Comparison of ENCODE assay signal across 18 cellular contexts in the genomic region with DNA sequence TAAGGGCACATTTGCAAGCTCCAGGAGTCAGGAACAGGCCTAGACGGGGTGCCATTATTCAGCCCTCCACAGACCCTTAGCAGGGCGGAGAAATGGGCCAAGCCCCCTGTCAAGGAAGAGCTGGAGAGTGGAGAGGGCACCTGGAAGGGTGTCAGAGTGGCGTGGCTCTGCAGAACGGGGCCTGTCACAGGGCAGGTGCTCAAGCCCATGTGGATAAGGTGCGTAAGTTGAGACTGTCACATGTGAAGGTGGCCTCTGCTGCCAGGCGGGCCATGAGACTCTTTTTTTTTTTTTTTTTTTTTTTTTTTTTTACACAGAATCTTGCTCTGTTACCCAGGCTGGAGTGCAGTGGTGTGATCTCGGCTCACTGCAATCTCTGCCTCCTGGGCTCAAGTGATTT. TPM values are rescaled to one million over a fixed set of nuclear protein-coding genes. Genes with fewer than 3 reads are reported as not detected.
A peak's percentile ranks its signal among the peaks of the same experiment; 100 is the strongest.
DNase-seq lines count a peak whose midpoint lies in the region; ATAC-seq and TF ChIP-seq lines count a peak whose summit lies in the region.
"Had no signal": no experiment of that assay in that cellular context is flagged by ENCODE, and none has a peak within 500 bp of the region (broad histone marks: within the 10 kb centered on the region; RNA-seq: fewer than 3 reads in every experiment).

No MANE protein-coding gene starts in this region.

- H3K9ac ChIP-seq in BLaER1 treated with 17β-estradiol and CSF1 and Interleukin-3, amounts not matched to agents 10 nM and 100 nM: no peak overlapping the region
- H3K9ac ChIP-seq in mesenchymal stem cell (ENCODE audit: low read length): no peak overlapping the region

- H3K27me3 Mint-ChIP-seq in CD14-positive monocyte (ENCODE audit: low read depth in 3 of 3): peaks cover 0 to 1% (median 0%) of the 10 kb centered on the region in 3 donors
- H3K27me3 Mint-ChIP-seq in glutamatergic neuron (ENCODE audit: unreplicated experiment): peaks cover 7% of the 10 kb centered on the region
- peaks cover 11% of the 10 kb centered on the region for H3K27me3 Mint-ChIP-seq in CD8-positive, alpha-beta T cell (ENCODE audit: low read depth)
- H3K27me3 Mint-ChIP-seq: CD4-positive, alpha-beta T cell had no signal

- peak overlapping the region in 8 of 11 experiments; percentile 49 to 92 (median 78); a peak in 13 of 22 replicates for H3K27ac ChIP-seq in BLaER1 treated with 17β-estradiol and CSF1 and Interleukin-3, amounts not matched to agents 10 nM and 100 nM
- no peak overlapping the region for H3K27ac ChIP-seq in mesenchymal stem cell (ENCODE audit: low read length, poor library complexity, severe bottlenecking)
- H3K27ac ChIP-seq in CD8-positive, alpha-beta T cell (ENCODE audit: low read depth, low read length): no peak overlapping the region
- H3K27ac ChIP-seq: C4-2B had no signal

- 88% methylated on average over 6 of the region's 7 CpGs for WGBS in mesenchymal stem cell

- H3K9me3 ChIP-seq in BLaER1 treated with 17β-estradiol and CSF1 and Interleukin-3, amounts not matched to agents 10 nM and 100 nM (replicated peaks in 1 of 11): peaks cover 0 to 3% (median 0%) of the 10 kb centered on the region in 11 experiments; a peak in 2 of 22 replicates
- no peaks in the 10 kb centered on the region for H3K9me3 ChIP-seq in mesenchymal stem cell (ENCODE audit: control insufficient read depth, low read length)
- no peaks in the 10 kb centered on the region for H3K9me3 ChIP-seq in CD8-positive, alpha-beta T cell (ENCODE audit: low read length)
- H3K9me3 ChIP-seq: HAP-1 had no signal

- H3K4me3 Mint-ChIP-seq in CD14-positive monocyte: no peak overlapping the region
- no peak overlapping the region for H3K4me3 Mint-ChIP-seq in glutamatergic neuron (ENCODE audit: unreplicated experiment)
- H3K4me3 Mint-ChIP-seq in CD8-positive, alpha-beta T cell: no peak overlapping the region
- H3K4me3 Mint-ChIP-seq: CD4-positive, alpha-beta T cell had no signal

- H4K20me1 ChIP-seq in BLaER1 treated with 17β-estradiol and CSF1 and Interleukin-3, amounts not matched to agents 10 nM and 100 nM: no peaks in the 10 kb centered on the region

- H3K4me1 Mint-ChIP-seq in CD14-positive monocyte (peaks cover 71% of the 10 kb centered on the region), glutamatergic neuron (ENCODE audit: low read depth, unreplicated experiment) (no peaks in the 10 kb centered on the region)
- H3K4me1 Mint-ChIP-seq in CD8-positive, alpha-beta T cell (ENCODE audit: low read depth): peaks cover 8% of the 10 kb centered on the region

- CTCF ChIA-PET in CD8-positive, alpha-beta T cell (lab: Charles Lee): interaction anchor here (0.6 kb wide), 1 partner anchor 25 kb away, joined by 4 read pairs; no protein-coding TSS in a partner anchor

- H3K18ac ChIP-seq in mesenchymal stem cell (ENCODE audit: low read depth in 1 of 2, low read length in 2 of 2): no peak overlapping the region

- H3K4me1 ChIP-seq in BLaER1 treated with 17β-estradiol and CSF1 and Interleukin-3, amounts not matched to agents 10 nM and 100 nM: peaks cover 45 to 88% (median 77%) of the 10 kb centered on the region in 10 experiments
- peaks cover 12% of the 10 kb centered on the region for H3K4me1 ChIP-seq in mesenchymal stem cell (ENCODE audit: control insufficient read depth, insufficient read depth, low read depth, low read length)
- H3K4me1 ChIP-seq in CD8-positive, alpha-beta T cell (ENCODE audit: insufficient read depth, low read length): peaks cover 9% of the 10 kb centered on the region
- H3K4me1 ChIP-seq: HAP-1 had no signal

- no peaks in the 10 kb centered on the region for H3K36me3 ChIP-seq in BLaER1 treated with 17β-estradiol and CSF1 and Interleukin-3, amounts not matched to agents 10 nM and 100 nM
- no peaks in the 10 kb centered on the region for H3K36me3 ChIP-seq in mesenchymal stem cell (ENCODE audit: control insufficient read depth in 1 of 2, insufficient read depth in 2 of 2, low read depth in 1 of 2, low read length in 2 of 2)
- H3K36me3 ChIP-seq in CD8-positive, alpha-beta T cell (ENCODE audit: insufficient read depth, low read length): no peaks in the 10 kb centered on the region
- H3K36me3 ChIP-seq: HAP-1 had no signal

- H4K91ac ChIP-seq in mesenchymal stem cell (ENCODE audit: low read length): peak overlapping the region; percentile 28

- ATAC-seq in GM21786 (IDR thresholded peaks at IDR 0.05; ENCODE audit: unreplicated experiment): no peak
- ATAC-seq in HG02852 (IDR thresholded peaks at IDR 0.05; ENCODE audit: unreplicated experiment): no peak
- ATAC-seq in HG03442 (IDR thresholded peaks at IDR 0.05; ENCODE audit: unreplicated experiment): no peak
- no peak for ATAC-seq in CD8-positive, alpha-beta T cell

- no peak overlapping the region for H2BK120ac ChIP-seq in mesenchymal stem cell (ENCODE audit: low read depth, low read length)

- H3K27ac Mint-ChIP-seq in CD14-positive monocyte (peak overlapping the region in 5 of 7 donors; percentile 92 to 99 (median 98)), glutamatergic neuron (ENCODE audit: unreplicated experiment) (peak overlapping the region; percentile 22)
- no peak overlapping the region for H3K27ac Mint-ChIP-seq in CD8-positive, alpha-beta T cell
- H3K27ac Mint-ChIP-seq: CD4-positive, alpha-beta T cell had no signal

- intact Hi-C loops in CD14-positive monocyte (cut with micrococcal nuclease): no loop called here
- intact Hi-C loops in CD8-positive, alpha-beta T cell (cut with DNase I, micrococcal nuclease): no loop called here

- H3K14ac ChIP-seq in mesenchymal stem cell (ENCODE audit: low read length in 2 of 2): no peak overlapping the region

- peak overlapping the region in 8 of 11 experiments; percentile 87 to 95 (median 90); a peak in 13 of 22 replicates for H3K4me2 ChIP-seq in BLaER1 treated with 17β-estradiol and CSF1 and Interleukin-3, amounts not matched to agents 10 nM and 100 nM
- H3K4me2 ChIP-seq in mesenchymal stem cell (ENCODE audit: low read length, poor library complexity, severe bottlenecking): no peak overlapping the region

- H2BK15ac ChIP-seq in mesenchymal stem cell (ENCODE audit: low read depth, poor library complexity, severe bottlenecking): no peak overlapping the region

- no peaks in the 10 kb centered on the region for H3K79me1 ChIP-seq in mesenchymal stem cell (replicated peaks; ENCODE audit: low read length, poor library complexity, severe bottlenecking)

- H2AFZ ChIP-seq in mesenchymal stem cell (ENCODE audit: low read depth, low read length): no peak overlapping the region

- H3K23ac ChIP-seq in mesenchymal stem cell (ENCODE audit: low read length in 2 of 2): peak overlapping the region in 1 of 2 experiments; percentile 1

- POLR2A ChIA-PET in CD8-positive, alpha-beta T cell (lab: Charles Lee): no interaction called here

- H2BK5ac ChIP-seq in mesenchymal stem cell (ENCODE audit: low read depth, low read length, poor library complexity, severe bottlenecking): no peak overlapping the region

- peak overlapping the region in 1 of 2 experiments; percentile 22 for H3K4ac ChIP-seq in mesenchymal stem cell (ENCODE audit: low read depth in 1 of 2, low read length in 2 of 2)

- H3K9me3 Mint-ChIP-seq in CD14-positive monocyte (peaks cover 0 to 2% (median 0%) of the 10 kb centered on the region in 7 donors), glutamatergic neuron (ENCODE audit: unreplicated experiment) (peaks cover 12% of the 10 kb centered on the region)
- no peaks in the 10 kb centered on the region for H3K9me3 Mint-ChIP-seq in CD8-positive, alpha-beta T cell
- H3K9me3 Mint-ChIP-seq: CD4-positive, alpha-beta T cell; HFFc6 had no signal

- TF ChIP-seq CTCF in CD14-positive monocyte (IDR thresholded peaks at IDR 0.05): no peak
- TF ChIP-seq CTCF in glutamatergic neuron (IDR thresholded peaks at IDR 0.05; ENCODE audit: partially characterized antibody, unreplicated experiment): no peak
- no peak for TF ChIP-seq CTCF in CD8-positive, alpha-beta T cell (IDR thresholded peaks at IDR 0.05)

- H3K36me3 Mint-ChIP-seq in CD14-positive monocyte (peaks cover 0 to 3% of the 10 kb centered on the region in 2 donors), glutamatergic neuron (ENCODE audit: unreplicated experiment) (peaks cover 5% of the 10 kb centered on the region)
- H3K36me3 Mint-ChIP-seq in CD8-positive, alpha-beta T cell: no peaks in the 10 kb centered on the region

- H4K8ac ChIP-seq in mesenchymal stem cell (ENCODE audit: low read length): no peak overlapping the region

- no peak overlapping the region for H2AK5ac ChIP-seq in mesenchymal stem cell (ENCODE audit: low read length, severe bottlenecking)

- H3K27me3 ChIP-seq in BLaER1 treated with 17β-estradiol and CSF1 and Interleukin-3, amounts not matched to agents 10 nM and 100 nM: no peaks in the 10 kb centered on the region
- H3K27me3 ChIP-seq in mesenchymal stem cell (ENCODE audit: control insufficient read depth in 1 of 2, insufficient read depth in 1 of 2, low read length in 2 of 2): peaks cover 0 to 5% of the 10 kb centered on the region in 2 experiments
- no peaks in the 10 kb centered on the region for H3K27me3 ChIP-seq in CD8-positive, alpha-beta T cell (ENCODE audit: insufficient read depth, low read length)

- no peak overlapping the region for H3K4me3 ChIP-seq in BLaER1 treated with 17β-estradiol and CSF1 and Interleukin-3, amounts not matched to agents 10 nM and 100 nM
- no peak overlapping the region for H3K4me3 ChIP-seq in mesenchymal stem cell (ENCODE audit: insufficient read depth in 1 of 2, low read depth in 1 of 2, low read length in 2 of 2)
- no peak overlapping the region for H3K4me3 ChIP-seq in CD8-positive, alpha-beta T cell (ENCODE audit: low read depth, low read length)
- H3K4me3 ChIP-seq: HAP-1 had no signal

- peak overlapping the region; percentile 14 to 87 for H2BK12ac ChIP-seq in mesenchymal stem cell (ENCODE audit: low read length in 2 of 2)

- DNase-seq in CD14-positive monocyte (ENCODE audit: low spot score) (no peak), glutamatergic neuron (no peak), mesenchymal stem cell (no peak)
- DNase-seq in CD8-positive, alpha-beta T cell: no peak
- DNase-seq: Calu3; CD4-positive, alpha-beta T cell; COR-L47; DMS53; DMS79 treated with DMSO at 0.1 percent for 48 hours; GF-D8; GOT3; HFFc6 had no signal

RNA-seq across cellular contexts. Expression of gene CRISPLD2, which starts 12.0 kb away (rescaled TPM):
- polyA plus RNA-seq in CD14-positive monocyte: 10 to 100 TPM; 69.0 to 90.4 TPM
- total RNA-seq in glutamatergic neuron (ENCODE audit: unreplicated experiment): 9.0 TPM
- 92.2 TPM for polyA plus RNA-seq in mesenchymal stem cell (2013, experiment 1 of 2)
- 91.8 TPM for polyA plus RNA-seq in mesenchymal stem cell (2013, experiment 2 of 2)
- total RNA-seq in CD8-positive, alpha-beta T cell: 1 to 10 TPM in 1 of 2 experiments, under 1 TPM in 1; 1.00 to 1.7 TPM

Comparison
In these comparisons a context has a peak if more than half of its experiments do, and no peak if none do; other contexts are left out.
1. H3K27ac ChIP-seq: peak in BLaER1 treated with 17β-estradiol and CSF1 and Interleukin-3, amounts not matched to agents 10 nM and 100 nM (8 of 11); none in mesenchymal stem cell (single experiment) and CD8-positive, alpha-beta T cell (single experiment).